ENCODE assay signal across 1 cellular context in the genomic region with DNA sequence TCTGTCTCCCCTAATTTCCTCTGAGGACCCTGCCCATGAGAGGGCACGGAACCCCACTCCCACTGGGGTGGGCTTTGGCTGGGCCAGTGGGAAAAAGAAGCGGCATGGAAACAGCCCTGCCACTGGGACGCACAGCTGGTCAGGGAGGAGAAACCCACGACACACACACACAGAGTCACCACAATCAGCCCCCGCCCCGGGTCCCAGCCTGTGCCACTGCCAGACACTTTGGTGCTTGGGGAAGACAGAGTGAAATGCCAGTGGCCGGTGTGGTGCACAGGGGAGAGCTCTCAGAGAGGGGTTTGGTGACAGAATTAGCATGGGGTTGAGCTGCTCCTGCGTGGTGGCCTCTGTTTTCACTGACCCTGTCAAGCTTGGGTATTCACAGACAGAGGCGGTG.
TF ChIP-seq lines count a peak whose summit lies in the region.

No MANE protein-coding gene starts in this region.

TF ChIP-seq in H1, 55 proteins besides CTCF, POLR2A, EP300 and RAD21:
- no peak for TF ChIP-seq CREB1 (IDR thresholded peaks at IDR 0.05)
- TF ChIP-seq SUZ12 (IDR thresholded peaks at IDR 0.05; ENCODE audit: low read length) = no peak
- TF ChIP-seq CBX5 (IDR thresholded peaks at IDR 0.05; ENCODE audit: low read depth, low read length) = no peak
